8 cellular contexts compared by ENCODE assay signal in genomic region chr16:84116720-84117481, GRCh38. TPM values are rescaled to one million over a fixed set of nuclear protein-coding genes. Genes with fewer than 3 reads are reported as not detected.
A peak's percentile ranks its signal among the peaks of the same experiment; 100 is the strongest.
DNase-seq lines count a peak whose midpoint lies in the region; ATAC-seq and TF ChIP-seq lines count a peak whose summit lies in the region.

Gene MBTPS1, minus strand, starts transcription at chr16:84116942. Its CDS starts 15,159 bp downstream, at chr16:84101783.

- in situ Hi-C loops in GM13977 (cut with MboI; ENCODE audit: low pct_unique_long_range_greater_than_20kb, low sequenced_read_pairs, unreplicated experiment): no loop called here

- no peaks in the 10 kb centered on the region for H3K9me3 ChIP-seq in left ventricle myocardium inferior (replicated peaks)
- H3K9me3 ChIP-seq in prostate gland: no peaks in the 10 kb centered on the region

- H3K36me3 ChIP-seq in left ventricle myocardium inferior: no peaks in the 10 kb centered on the region
- H3K36me3 ChIP-seq in prostate gland: no peaks in the 10 kb centered on the region
- H3K36me3 ChIP-seq in urinary bladder (ENCODE audit: insufficient read depth): no peaks in the 10 kb centered on the region

- TF ChIP-seq CTCF in GM13977 (IDR thresholded peaks at IDR 0.05; ENCODE audit: extremely low read depth, insufficient read depth, missing control alignments): no peak
- peak; percentile 1 for TF ChIP-seq CTCF in left ventricle myocardium inferior (IDR thresholded peaks at IDR 0.05; ENCODE audit: borderline replicate concordance)
- peak in 2 of 4 experiments; percentile 41 to 64 for TF ChIP-seq CTCF in prostate gland (IDR thresholded peaks at IDR 0.05)

- H3K4me1 ChIP-seq in left ventricle myocardium inferior (peaks cover 49% of the 10 kb centered on the region), prostate gland (replicated peaks) (peaks cover 3% of the 10 kb centered on the region), urinary bladder (ENCODE audit: insufficient read depth) (no peaks in the 10 kb centered on the region)

- H3K27ac ChIP-seq in left ventricle myocardium inferior (replicated peaks) (peak within 1 kb of the TSS; percentile 92), prostate gland (peak within 1 kb of the TSS; percentile 84 to 87), urinary bladder (ENCODE audit: low read depth) (peak within 1 kb of the TSS; percentile 68)

- peak; percentile 81 for ATAC-seq in HG02884 (IDR thresholded peaks at IDR 0.05; ENCODE audit: unreplicated experiment)

- DNase-seq in GM13977 (ENCODE audit: low spot score) (peak; percentile 97), NCI-H146 treated with DMSO at 0.1 percent for 48 hours (lab: John Stamatoyannopoulos, UW; ENCODE audit: unreplicated experiment) (peak; percentile 79), amniotic stem cell (lab: John Stamatoyannopoulos, UW) (peak; percentile 96), left ventricle myocardium inferior (peak; percentile 99), prostate gland (ENCODE audit: low spot score) (peak; percentile 97)

- intact Hi-C loops in T-helper 1 cell treated with Interleukin-12 subunit alpha and Interleukin-12 subunit beta and Interleukin-4 antibody, amounts not matched to agents 30 ng/mL and 1 ng/mL, for 36 hours (cut with micrococcal nuclease): loop anchor here (1.0 to 10.0 kb wide), 13 partner anchors 18 to 908 kb away; partner anchors contain the start of genes DNAAF1, HSBP1, HSDL1 and KIAA0513
- intact Hi-C loops in left ventricle myocardium inferior (cut with micrococcal nuclease): no loop called here
- intact Hi-C loops in prostate gland (cut with DNase I): no loop called here

- 1% methylated on average over 79 of the region's 93 CpGs for WGBS in prostate gland
- under 1% methylated on average over 93 of the region's 93 CpGs for WGBS in urinary bladder

- peak; percentile 71 for TF ChIP-seq POLR2A in prostate gland (IDR thresholded peaks at IDR 0.05)

- H3K4me3 ChIP-seq in left ventricle myocardium inferior: peak within 1 kb of the TSS; percentile 74
- peak within 1 kb of the TSS; percentile 66 to 70 for H3K4me3 ChIP-seq in prostate gland
- H3K4me3 ChIP-seq in urinary bladder (ENCODE audit: low read depth, low read length): peak within 1 kb of the TSS; percentile 76

- no peaks in the 10 kb centered on the region for H3K27me3 ChIP-seq in left ventricle myocardium inferior (ENCODE audit: low read depth)
- no peaks in the 10 kb centered on the region for H3K27me3 ChIP-seq in prostate gland (replicated peaks; ENCODE audit: insufficient read depth)

RNA-seq across cellular contexts. Expression of gene MBTPS1, which starts in this region (rescaled TPM):
- total RNA-seq in T-helper 1 cell treated with Interleukin-12 subunit alpha and Interleukin-12 subunit beta and Interleukin-4 antibody, amounts not matched to agents 30 ng/mL and 1 ng/mL, for 36 hours: 58.2 and 65.7 TPM in 2 replicates
- 72.5 TPM for total RNA-seq in left ventricle myocardium inferior
- 100 to 1,000 TPM in 1 of 2 donors, 10 to 100 TPM in 1; 79.0 to 133 TPM for total RNA-seq in prostate gland
- total RNA-seq in urinary bladder: 81.3 TPM
- polyA plus RNA-seq in urinary bladder: 67.8 TPM

Comparison
In these comparisons a context has a peak if more than half of its experiments do, and no peak if none do; other contexts are left out.
1. Peak in every context shown above with its lines: DNase-seq, ATAC-seq, H3K4me3 ChIP-seq and H3K27ac ChIP-seq.